In genomic region chr9:72985746-72986145, GRCh38 we compare ENCODE assay signal across 21 cellular contexts. TPM values are rescaled to one million over a fixed set of nuclear protein-coding genes. Genes with fewer than 3 reads are reported as not detected.
"Had no signal": no experiment of that assay in that cellular context is flagged by ENCODE, and none has a peak within 500 bp of the region (broad histone marks: within the 10 kb centered on the region; RNA-seq: fewer than 3 reads in every experiment).

No MANE protein-coding gene starts in this region.

- H3K4me3 ChIP-seq: esophagus squamous epithelium, gastroesophageal sphincter, left ventricle myocardium inferior, lower lobe of right lung, right atrium auricular region, suprapubic skin, thyroid gland, upper lobe of left lung, uterus had no signal

- H3K27ac ChIP-seq: esophagus squamous epithelium, lower lobe of right lung, right atrium auricular region, suprapubic skin, thyroid gland, upper lobe of left lung, uterus had no signal

- H3K36me3 ChIP-seq: esophagus squamous epithelium, gastroesophageal sphincter, left ventricle myocardium inferior, lower lobe of right lung, right atrium auricular region, suprapubic skin, thyroid gland, upper lobe of left lung, uterus had no signal

- H3K9me3 ChIP-seq: esophagus squamous epithelium, gastroesophageal sphincter, left ventricle myocardium inferior, lower lobe of right lung, right atrium auricular region, suprapubic skin, thyroid gland, upper lobe of left lung, uterus had no signal

- DNase-seq: dermis blood vessel endothelial cell; esophagus squamous epithelium; foreskin fibroblast; glutamatergic neuron; immature natural killer cell; left ventricle myocardium inferior; lower lobe of right lung; stimulated activated CD4-positive, alpha-beta T cell treated with anti-CD3 and anti-CD28 coated beads, Interleukin-4, amount 100 ng/mL, for 1 hour; stimulated activated CD8-positive, alpha-beta memory T cell treated with anti-CD3 and anti-CD28 coated beads, Interleukin-4, amount 100 ng/mL, for 48 hours; stimulated activated naive CD8-positive, alpha-beta T cell treated with anti-CD3 and anti-CD28 coated beads, Interleukin-15, Interleukin-2, amounts not matched to agents 100 U/mL and 50 U/mL, for 24 hours; thyroid gland; upper lobe of left lung; uterus had no signal

- H3K36me3 Mint-ChIP-seq: immature natural killer cell; memory B cell; mesothelial cell of epicardium; natural killer cell treated with Interleukin-12 subunit alpha and Interleukin-12 subunit beta and Interleukin-15 and Interleukin-18, amount 100 ng/mL, for 72 hours; stimulated activated effector memory CD8-positive, alpha-beta T cell treated with anti-CD3 and anti-CD28 coated beads, Interleukin-12 subunit alpha, Interleukin-12 subunit beta, amount 100 ng/mL, for 72 hours had no signal

- FAIRE-seq: colon had no signal

- H3K4me3 Mint-ChIP-seq: immature natural killer cell; memory B cell; mesothelial cell of epicardium; natural killer cell treated with Interleukin-12 subunit alpha and Interleukin-12 subunit beta and Interleukin-15 and Interleukin-18, amount 100 ng/mL, for 72 hours; stimulated activated effector memory CD8-positive, alpha-beta T cell treated with anti-CD3 and anti-CD28 coated beads, Interleukin-12 subunit alpha, Interleukin-12 subunit beta, amount 100 ng/mL, for 72 hours had no signal

- H3K4me1 Mint-ChIP-seq: immature natural killer cell; memory B cell; stimulated activated effector memory CD8-positive, alpha-beta T cell treated with anti-CD3 and anti-CD28 coated beads, Interleukin-12 subunit alpha, Interleukin-12 subunit beta, amount 100 ng/mL, for 72 hours had no signal

- ATAC-seq: lower lobe of right lung; natural killer cell treated with Interleukin-12 subunit alpha and Interleukin-12 subunit beta and Interleukin-15 and Interleukin-18, amount 100 ng/mL, for 72 hours; stimulated activated effector memory CD8-positive, alpha-beta T cell treated with anti-CD3 and anti-CD28 coated beads, Interleukin-12 subunit alpha, Interleukin-12 subunit beta, amount 100 ng/mL, for 72 hours; stimulated activated naive CD8-positive, alpha-beta T cell treated with anti-CD3 and anti-CD28 coated beads, Interleukin-15, Interleukin-2, amounts not matched to agents 100 U/mL and 50 U/mL, for 24 hours had no signal

- H3K9me3 Mint-ChIP-seq: immature natural killer cell; memory B cell; mesothelial cell of epicardium; natural killer cell treated with Interleukin-12 subunit alpha and Interleukin-12 subunit beta and Interleukin-15 and Interleukin-18, amount 100 ng/mL, for 72 hours; stimulated activated effector memory CD8-positive, alpha-beta T cell treated with anti-CD3 and anti-CD28 coated beads, Interleukin-12 subunit alpha, Interleukin-12 subunit beta, amount 100 ng/mL, for 72 hours had no signal

- H3K27me3 ChIP-seq: esophagus squamous epithelium, gastroesophageal sphincter, right atrium auricular region, suprapubic skin, thyroid gland, upper lobe of left lung, uterus had no signal

- H3K4me1 ChIP-seq: lower lobe of right lung, right atrium auricular region, thyroid gland, upper lobe of left lung, uterus had no signal

- H3K27ac Mint-ChIP-seq: immature natural killer cell; memory B cell; mesothelial cell of epicardium; natural killer cell treated with Interleukin-12 subunit alpha and Interleukin-12 subunit beta and Interleukin-15 and Interleukin-18, amount 100 ng/mL, for 72 hours; stimulated activated effector memory CD8-positive, alpha-beta T cell treated with anti-CD3 and anti-CD28 coated beads, Interleukin-12 subunit alpha, Interleukin-12 subunit beta, amount 100 ng/mL, for 72 hours had no signal

RNA-seq across cellular contexts. Expression of gene ALDH1A1, which starts 32.9 kb away (rescaled TPM):
- total RNA-seq: natural killer cell treated with Interleukin-12 subunit alpha and Interleukin-12 subunit beta and Interleukin-15 and Interleukin-18, amount 100 ng/mL, for 72 hours had no signal
